Comparison of ENCODE assay signal across 28 cellular contexts in genomic region chr5:133362438-133362837, GRCh38.
"Had no signal": no experiment of that assay in that cellular context is flagged by ENCODE, and none has a peak within 500 bp of the region (broad histone marks: within the 10 kb centered on the region; RNA-seq: fewer than 3 reads in every experiment).

No MANE protein-coding gene starts in this region.

- H3K9me3 ChIP-seq: SJCRH30, SK-N-SH had no signal

- H3K27me3 Mint-ChIP-seq: activated CD4-positive, alpha-beta memory T cell treated with anti-CD3 and anti-CD28 coated beads for 36 hours; activated CD4-positive, alpha-beta T cell treated with anti-CD3 and anti-CD28 coated beads, Interleukin-2, amount 10 ng/mL, durations not matched to agents 7 days and 5 days had no signal

- H3K36me3 Mint-ChIP-seq: activated CD4-positive, alpha-beta memory T cell treated with anti-CD3 and anti-CD28 coated beads for 36 hours; activated naive CD4-positive, alpha-beta T cell treated with anti-CD3 and anti-CD28 coated beads, Interleukin-2, amount 10 ng/mL, durations not matched to agents 7 days and 5 days; activated naive CD8-positive, alpha-beta T cell treated with anti-CD3 and anti-CD28 coated beads for 36 hours had no signal

- H3K36me3 ChIP-seq: brain microvascular endothelial cell, cardiac muscle cell, SJCRH30 had no signal

- H3K27ac Mint-ChIP-seq: activated CD4-positive, alpha-beta memory T cell treated with anti-CD3 and anti-CD28 coated beads for 36 hours; activated CD4-positive, alpha-beta T cell treated with anti-CD3 and anti-CD28 coated beads, Interleukin-2, amount 10 ng/mL, durations not matched to agents 7 days and 5 days; activated naive CD4-positive, alpha-beta T cell treated with anti-CD3 and anti-CD28 coated beads, Interleukin-2, amount 10 ng/mL, durations not matched to agents 7 days and 5 days; activated naive CD8-positive, alpha-beta T cell treated with anti-CD3 and anti-CD28 coated beads for 36 hours; activated T-cell treated with anti-CD3 and anti-CD28 coated beads, Interleukin-2, amount 50 U/mL, for 72 hours; activated T-helper 2 cell treated with anti-CD3 and anti-CD28 coated beads, Interferon-gamma antibody, Interleukin-2, Interleukin-4, amounts not matched to agents 10 μg/mL and 5 μg/mL and 100 μg/mL, durations not matched to agents 14 hours and 24 hours and 36 hours had no signal

- H3K4me3 ChIP-seq: cardiac muscle cell, SJCRH30 had no signal

- H3K9me3 Mint-ChIP-seq: activated CD4-positive, alpha-beta memory T cell treated with anti-CD3 and anti-CD28 coated beads for 36 hours; activated CD4-positive, alpha-beta T cell treated with anti-CD3 and anti-CD28 coated beads, Interleukin-2, amount 10 ng/mL, durations not matched to agents 7 days and 5 days; activated naive CD4-positive, alpha-beta T cell treated with anti-CD3 and anti-CD28 coated beads, Interleukin-2, amount 10 ng/mL, durations not matched to agents 7 days and 5 days; activated naive CD8-positive, alpha-beta T cell treated with anti-CD3 and anti-CD28 coated beads for 36 hours; activated T-cell treated with anti-CD3 and anti-CD28 coated beads, Interleukin-2, amount 50 U/mL, for 72 hours; activated T-helper 2 cell treated with anti-CD3 and anti-CD28 coated beads, Interferon-gamma antibody, Interleukin-2, Interleukin-4, amounts not matched to agents 10 μg/mL and 5 μg/mL and 100 μg/mL, durations not matched to agents 14 hours and 24 hours and 36 hours had no signal

- DNase-seq: activated CD4-positive, alpha-beta memory T cell treated with anti-CD3 and anti-CD28 coated beads for 36 hours; activated CD4-positive, alpha-beta T cell treated with anti-CD3 and anti-CD28 coated beads, Interleukin-2, amount 10 ng/mL, durations not matched to agents 7 days and 5 days; activated CD4-positive, CD25-positive, alpha-beta regulatory T cell; activated CD8-positive, alpha-beta memory T cell treated with anti-CD3 and anti-CD28 coated beads for 24 hours; activated gamma-delta T cell treated with Interleukin-2 at 50 U/mL for 16 hours; activated naive CD4-positive, alpha-beta T cell treated with anti-CD3 and anti-CD28 coated beads, Interleukin-2, amount 10 ng/mL, durations not matched to agents 7 days and 5 days; activated naive CD8-positive, alpha-beta T cell treated with anti-CD3 and anti-CD28 coated beads for 36 hours; activated T-cell treated with anti-CD3 and anti-CD28 coated beads, Interleukin-2, amount 50 U/mL, for 72 hours; brain microvascular endothelial cell; NCI-H1092; NCI-H1417 treated with DMSO at 0.1 percent for 48 hours; NCI-H1694; NCI-H2029; NCI-H2107; NCI-H2171 treated with DMSO at 0.1 percent for 48 hours; NCI-H226; NCI-H526 treated with DMSO at 0.1 percent for 48 hours; NCI-H82; NK-92 treated with Interleukin-12 subunit alpha and Interleukin-12 subunit beta, amount 100 ng/mL, for 24 hours; OCI-M1; RPMI8226; SJCRH30; SK-N-SH; T-helper 1 cell had no signal

- H3K4me1 Mint-ChIP-seq: activated CD4-positive, alpha-beta T cell treated with anti-CD3 and anti-CD28 coated beads, Interleukin-2, amount 10 ng/mL, durations not matched to agents 7 days and 5 days; activated naive CD4-positive, alpha-beta T cell treated with anti-CD3 and anti-CD28 coated beads, Interleukin-2, amount 10 ng/mL, durations not matched to agents 7 days and 5 days; activated naive CD8-positive, alpha-beta T cell treated with anti-CD3 and anti-CD28 coated beads for 36 hours had no signal

- H3K27ac ChIP-seq: brain microvascular endothelial cell, cardiac muscle cell, KMS-11, SJCRH30, VCaP had no signal

- H3K4me3 Mint-ChIP-seq: activated CD4-positive, alpha-beta memory T cell treated with anti-CD3 and anti-CD28 coated beads for 36 hours; activated CD4-positive, alpha-beta T cell treated with anti-CD3 and anti-CD28 coated beads, Interleukin-2, amount 10 ng/mL, durations not matched to agents 7 days and 5 days; activated naive CD4-positive, alpha-beta T cell treated with anti-CD3 and anti-CD28 coated beads, Interleukin-2, amount 10 ng/mL, durations not matched to agents 7 days and 5 days; activated naive CD8-positive, alpha-beta T cell treated with anti-CD3 and anti-CD28 coated beads for 36 hours; activated T-cell treated with anti-CD3 and anti-CD28 coated beads, Interleukin-2, amount 50 U/mL, for 72 hours had no signal

- H3K9ac ChIP-seq: KMS-11, SK-N-SH had no signal

- H3K27me3 ChIP-seq: cardiac muscle cell, SJCRH30 had no signal

- H3K4me2 ChIP-seq: KMS-11, SK-N-SH had no signal
